In genomic region chr14:77059276-77059934, GRCh38 we compare ENCODE assay signal across 1 cellular context.
A peak's percentile ranks its signal among the peaks of the same experiment; 100 is the strongest.
TF ChIP-seq lines count a peak whose summit lies in the region.

No MANE protein-coding gene starts in this region.

TF ChIP-seq in K562, 482 proteins besides CTCF, POLR2A, EP300 and RAD21 (continued from another document and continues in another):
- no peak for TF ChIP-seq HINFP (tag; conservative IDR thresholded peaks at IDR 0.05; ENCODE audit: low read depth)
- no peak for TF ChIP-seq HBP1 (CRISPR knock-in tag; IDR thresholded peaks at IDR 0.05)
- no peak for TF ChIP-seq EWSR1 (IDR thresholded peaks at IDR 0.05; ENCODE audit: borderline replicate concordance, low read depth, partially characterized antibody)
- TF ChIP-seq ELK1 (CRISPR knock-in tag; IDR thresholded peaks at IDR 0.05): no peak
- no peak for TF ChIP-seq ZNF124 (CRISPR knock-in tag; IDR thresholded peaks at IDR 0.05)
- no peak for TF ChIP-seq TOE1 (IDR thresholded peaks at IDR 0.05; ENCODE audit: borderline replicate concordance)
- TF ChIP-seq TOE1 (CRISPR knock-in tag; IDR thresholded peaks at IDR 0.05; ENCODE audit: borderline replicate concordance, low read depth): no peak
- no peak for TF ChIP-seq ARID3A (IDR thresholded peaks at IDR 0.05; ENCODE audit: borderline replicate concordance, low read depth, low read length)
- peak; percentile 37; the same call in 1 of the 2 replicates for TF ChIP-seq DEAF1 (CRISPR knock-in tag; IDR thresholded peaks at IDR 0.05)
- TF ChIP-seq EP400 (IDR thresholded peaks at IDR 0.05): peak; percentile 42; the same call in 1 of the 2 replicates
- peak; percentile 70 to 84 for TF ChIP-seq E2F6 (IDR thresholded peaks at IDR 0.05; ENCODE audit: borderline replicate concordance in 1 of 2, extremely low read depth in 1 of 2, insufficient read depth in 1 of 2, insufficient read length in 1 of 2, low read depth in 1 of 2, low read length in 1 of 2, poor library complexity in 1 of 2, severe bottlenecking in 1 of 2)
- no peak for TF ChIP-seq ZNF174 (CRISPR knock-in tag; IDR thresholded peaks at IDR 0.05)
- TF ChIP-seq ZNF395 (CRISPR knock-in tag; IDR thresholded peaks at IDR 0.05): peak; percentile 25; the same call in 1 of the 2 replicates
- TF ChIP-seq CREB3 (tag; conservative IDR thresholded peaks at IDR 0.05; ENCODE audit: low read depth): no peak
- TF ChIP-seq RBM15 (IDR thresholded peaks at IDR 0.05; ENCODE audit: insufficient read depth, low read length): no peak
- no peak for TF ChIP-seq MTA3 (IDR thresholded peaks at IDR 0.05; ENCODE audit: borderline replicate concordance)
- no peak for TF ChIP-seq SMARCC2 (IDR thresholded peaks at IDR 0.05; ENCODE audit: low read depth)
- no peak for TF ChIP-seq CHD2 (IDR thresholded peaks at IDR 0.05; ENCODE audit: low read depth, low read length)
- TF ChIP-seq IRF2 (CRISPR knock-in tag; IDR thresholded peaks at IDR 0.05): no peak
- TF ChIP-seq ZBTB26 (CRISPR knock-in tag; IDR thresholded peaks at IDR 0.05): no peak
- no peak for TF ChIP-seq DNMT1 (IDR thresholded peaks at IDR 0.05)
- no peak for TF ChIP-seq SRSF7 (optimal IDR thresholded peaks at IDR 0.05; ENCODE audit: low read depth, low read length)
- no peak for TF ChIP-seq RUNX1 (IDR thresholded peaks at IDR 0.05; ENCODE audit: low read depth)
- TF ChIP-seq PTRF (tag; IDR thresholded peaks at IDR 0.05): no peak
- no peak for TF ChIP-seq PBX2 (CRISPR knock-in tag; IDR thresholded peaks at IDR 0.05; ENCODE audit: low read depth)
- peak; percentile 67 for TF ChIP-seq PBX2 (tag; conservative IDR thresholded peaks at IDR 0.05; ENCODE audit: low read depth)
- peak in 1 of 3 experiments; percentile 43 for TF ChIP-seq YY1 (IDR thresholded peaks at IDR 0.05; ENCODE audit: borderline replicate concordance in 1 of 3, control insufficient read depth in 1 of 3, extremely low read depth in 1 of 3, insufficient read depth in 3 of 3, insufficient read length in 1 of 3, insufficient replicate concordance in 2 of 3, low read depth in 1 of 3, low read length in 2 of 3)
- TF ChIP-seq ZBTB5 (IDR thresholded peaks at IDR 0.05): no peak
- TF ChIP-seq NCOA6 (IDR thresholded peaks at IDR 0.05): no peak
- TF ChIP-seq BHLHE40 (IDR thresholded peaks at IDR 0.05; ENCODE audit: low read length): no peak
- TF ChIP-seq ZNF134 (CRISPR knock-in tag; conservative IDR thresholded peaks at IDR 0.05): no peak
- TF ChIP-seq RBFOX2 (IDR thresholded peaks at IDR 0.05; ENCODE audit: low read depth, low read length): no peak
- no peak for TF ChIP-seq ZNF609 (CRISPR knock-in tag; IDR thresholded peaks at IDR 0.05; ENCODE audit: borderline replicate concordance)
- no peak for TF ChIP-seq CBX2 (IDR thresholded peaks at IDR 0.05; ENCODE audit: insufficient read depth, low read length, poor library complexity, severe bottlenecking)
